Comparison of ENCODE assay signal across 8 cellular contexts in genomic region chr11:66345316-66345649, GRCh38. TPM values are rescaled to one million over a fixed set of nuclear protein-coding genes. Genes with fewer than 3 reads are reported as not detected.
DNase-seq lines count a peak whose midpoint lies in the region; ATAC-seq and TF ChIP-seq lines count a peak whose summit lies in the region.

No MANE protein-coding gene starts in this region.

- H3K9ac ChIP-seq in iPS-15b (ENCODE audit: low read depth, low read length): no peak overlapping the region

- peaks cover 22% of the 10 kb centered on the region for H3K36me3 Mint-ChIP-seq in activated naive CD4-positive, alpha-beta T cell treated with anti-CD3 and anti-CD28 coated beads, Interleukin-2, amount 10 ng/mL, durations not matched to agents 7 days and 5 days

- H3K27me3 ChIP-seq in iPS-15b (ENCODE audit: control insufficient read depth, insufficient read depth, low read length) (peaks cover 8% of the 10 kb centered on the region), thoracic aorta (replicated peaks; ENCODE audit: insufficient read depth) (no peaks in the 10 kb centered on the region)

- CTCF ChIA-PET in activated naive CD4-positive, alpha-beta T cell treated with anti-CD3 and anti-CD28 coated beads, Interleukin-2, amount 10 ng/mL, durations not matched to agents 7 days and 5 days (lab: Charles Lee): interaction anchor here (1.0 to 4.2 kb wide), 3 partner anchors 20 to 44 kb away, joined by 5 to 29 read pairs (median 11); no protein-coding TSS in a partner anchor

- peaks cover 2% of the 10 kb centered on the region for H3K4me1 ChIP-seq in iPS-15b (ENCODE audit: control insufficient read depth, insufficient read depth, low read length)
- peaks cover 25 to 41% of the 10 kb centered on the region in 2 donors for H3K4me1 ChIP-seq in thoracic aorta (ENCODE audit: control insufficient read depth in 1 of 2, low read depth in 2 of 2)

- peak overlapping the region; percentile 97 for H3K4me3 ChIP-seq in WI38 (ENCODE audit: low read depth, low read length)
- H3K4me3 ChIP-seq in iPS-15b (ENCODE audit: low read depth, low read length): peak overlapping the region; percentile 55
- peak overlapping the region; percentile 91 for H3K4me3 ChIP-seq in thoracic aorta

- no peaks in the 10 kb centered on the region for H3K9me3 ChIP-seq in iPS-15b (ENCODE audit: control insufficient read depth, insufficient read depth, low read length)
- H3K9me3 ChIP-seq in thoracic aorta: no peaks in the 10 kb centered on the region

- H3K27ac Mint-ChIP-seq in activated naive CD4-positive, alpha-beta T cell treated with anti-CD3 and anti-CD28 coated beads, Interleukin-2, amount 10 ng/mL, durations not matched to agents 7 days and 5 days: peak overlapping the region; percentile 92

- H3K4me1 Mint-ChIP-seq in activated naive CD4-positive, alpha-beta T cell treated with anti-CD3 and anti-CD28 coated beads, Interleukin-2, amount 10 ng/mL, durations not matched to agents 7 days and 5 days: peaks cover 54% of the 10 kb centered on the region

- H3K27me3 Mint-ChIP-seq in activated naive CD4-positive, alpha-beta T cell treated with anti-CD3 and anti-CD28 coated beads, Interleukin-2, amount 10 ng/mL, durations not matched to agents 7 days and 5 days: peaks cover 7% of the 10 kb centered on the region

- H3K4me3 Mint-ChIP-seq in activated naive CD4-positive, alpha-beta T cell treated with anti-CD3 and anti-CD28 coated beads, Interleukin-2, amount 10 ng/mL, durations not matched to agents 7 days and 5 days: peak overlapping the region; percentile 94

- no peak for ATAC-seq in thoracic aorta (ENCODE audit: insufficient number of reproducible peaks, low FRiP score, low read depth)

- H3K9me3 Mint-ChIP-seq in activated naive CD4-positive, alpha-beta T cell treated with anti-CD3 and anti-CD28 coated beads, Interleukin-2, amount 10 ng/mL, durations not matched to agents 7 days and 5 days: no peaks in the 10 kb centered on the region

- no peak for TF ChIP-seq CTCF in WI38 (IDR thresholded peaks at IDR 0.05; ENCODE audit: low read depth, low read length)
- TF ChIP-seq CTCF in thoracic aorta (IDR thresholded peaks at IDR 0.05): no peak

- DNase-seq in activated naive CD4-positive, alpha-beta T cell treated with anti-CD3 and anti-CD28 coated beads, Interleukin-2, amount 10 ng/mL, durations not matched to agents 7 days and 5 days: no peak
- DNase-seq in activated naive CD4-positive, alpha-beta T cell (lab: John Stamatoyannopoulos, UW): no peak
- DNase-seq in thoracic aorta (ENCODE audit: low spot score): no peak
- no peak for DNase-seq in NCI-H2227 treated with DMSO at 0.1 percent for 48 hours (lab: John Stamatoyannopoulos, UW)
- DNase-seq in HuH-7.5 (ENCODE audit: low spot score): no peak
- no peak for DNase-seq in SKM-1 (lab: John Stamatoyannopoulos, UW; ENCODE audit: unreplicated experiment)

- H3K36me3 ChIP-seq in iPS-15b (ENCODE audit: control insufficient read depth, insufficient read depth, low read length) (peaks cover 19% of the 10 kb centered on the region), thoracic aorta (peaks cover 14% of the 10 kb centered on the region)

- H3K27ac ChIP-seq in thoracic aorta: peak overlapping the region; percentile 79 to 84

RNA-seq across cellular contexts. Expression of gene BRMS1, which starts 0.4 kb away (rescaled TPM):
- 10 to 100 TPM; 35.0 to 48.1 TPM for total RNA-seq in thoracic aorta

RNA-seq across cellular contexts. Expression of gene B4GAT1, which starts 2.1 kb away (rescaled TPM):
- total RNA-seq in thoracic aorta: 10 to 100 TPM; 15.7 to 34.1 TPM

RNA-seq across cellular contexts. Expression of gene RIN1, which starts 9.0 kb away (rescaled TPM):
- total RNA-seq in thoracic aorta: 1 to 10 TPM; 7.7 to 7.8 TPM

RNA-seq across cellular contexts. Expression of gene SLC29A2, which starts 26.3 kb away (rescaled TPM):
- total RNA-seq in thoracic aorta: 1 to 10 TPM; 2.5 to 3.0 TPM

RNA-seq across cellular contexts. Expression of gene CD248, which starts 28.4 kb away (rescaled TPM):
- 10 to 100 TPM; 22.9 to 32.4 TPM for total RNA-seq in thoracic aorta
